In the genomic region with DNA sequence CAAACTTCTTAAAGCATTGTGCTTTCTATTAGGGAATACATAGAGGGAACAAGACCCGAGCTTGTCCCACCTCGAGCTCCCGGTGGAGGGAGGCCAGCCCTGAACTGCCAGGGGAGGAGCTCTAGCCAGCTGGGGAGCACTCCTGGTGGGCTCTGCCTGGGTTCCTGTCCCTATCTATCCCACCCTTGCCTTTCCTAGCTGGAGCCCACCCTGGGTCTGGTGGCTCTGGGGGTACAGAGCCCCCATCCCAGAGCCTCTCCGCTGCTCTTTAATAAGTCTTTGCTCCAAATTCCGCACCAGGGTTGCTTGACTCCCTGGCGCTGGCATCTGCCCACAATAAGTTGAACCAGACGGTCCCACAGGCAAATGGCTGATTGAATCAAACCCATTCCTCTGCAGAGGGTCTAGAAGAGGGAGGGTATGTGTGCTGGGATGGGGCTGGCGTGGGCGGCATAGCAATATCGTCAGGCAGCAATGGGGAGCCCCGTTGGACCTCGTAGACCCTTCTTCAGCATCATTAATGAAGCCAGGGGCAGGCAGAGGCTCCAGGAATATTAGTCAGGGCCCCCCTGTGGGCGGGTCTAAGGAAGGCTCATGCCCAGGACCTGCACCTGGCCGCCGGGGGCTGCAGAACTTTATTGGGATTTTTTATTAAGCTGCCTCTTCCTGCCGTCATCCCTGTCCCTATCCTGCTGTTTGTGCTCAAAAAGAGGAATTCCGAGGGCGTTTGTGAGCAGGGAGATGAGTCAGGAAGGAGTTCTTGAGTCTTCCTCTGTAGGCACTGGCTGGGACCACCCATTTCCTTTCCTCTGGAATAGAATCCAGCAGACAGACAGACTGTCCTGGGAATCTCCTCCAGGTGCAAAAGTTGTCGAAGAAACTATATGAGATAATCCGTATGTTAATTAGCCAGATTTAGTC, we compare ENCODE assay signal across 14 cellular contexts. TPM values are rescaled to one million over a fixed set of nuclear protein-coding genes. Genes with fewer than 3 reads are reported as not detected.
A peak's percentile ranks its signal among the peaks of the same experiment; 100 is the strongest.
DNase-seq lines count a peak whose midpoint lies in the region; ATAC-seq and TF ChIP-seq lines count a peak whose summit lies in the region.
"Had no signal": no experiment of that assay in that cellular context is flagged by ENCODE, and none has a peak within 500 bp of the region (broad histone marks: within the 10 kb centered on the region; RNA-seq: fewer than 3 reads in every experiment).

No MANE protein-coding gene starts in this region.

- H3K27ac ChIP-seq in left ventricle myocardium inferior (replicated peaks) (peak overlapping the region; percentile 54), caudate nucleus (ENCODE audit: low read depth, low read length) (peak overlapping the region; percentile 69), mesodermal cell (ENCODE audit: low read depth, low read length, severe bottlenecking) (peak overlapping the region; percentile 45), transverse colon (peak overlapping the region; percentile 46 to 68 (median 48)), prostate gland (no peak overlapping the region)
- H3K27ac ChIP-seq: uterus had no signal

- H3K9me3 ChIP-seq in left ventricle myocardium inferior (replicated peaks) = no peaks in the 10 kb centered on the region
- no peaks in the 10 kb centered on the region for H3K9me3 ChIP-seq in mesodermal cell (ENCODE audit: control insufficient read depth, low read length)
- no peaks in the 10 kb centered on the region for H3K9me3 ChIP-seq in transverse colon
- no peaks in the 10 kb centered on the region for H3K9me3 ChIP-seq in prostate gland
- H3K9me3 ChIP-seq: uterus had no signal

- intact Hi-C loops in left ventricle myocardium inferior (cut with micrococcal nuclease) (no loop called here), Right ventricle myocardium inferior (cut with DNase I) (no loop called here), transverse colon (cut with DNase I; ENCODE audit: low total_unique reads) (no loop called here), prostate gland (cut with DNase I) (no loop called here)

- no peak for ATAC-seq in Right ventricle myocardium inferior

- peak overlapping the region; percentile 56 for H3K4me3 ChIP-seq in left ventricle myocardium inferior
- H3K4me3 ChIP-seq in mesodermal cell (ENCODE audit: extremely low read depth, insufficient read depth, low read length, poor library complexity, severe bottlenecking) = no peak overlapping the region
- no peak overlapping the region for H3K4me3 ChIP-seq in transverse colon
- no peak overlapping the region for H3K4me3 ChIP-seq in prostate gland
- H3K4me3 ChIP-seq: uterus had no signal

- H3K4me1 ChIP-seq in left ventricle myocardium inferior (peaks cover 19% of the 10 kb centered on the region), mesodermal cell (ENCODE audit: control insufficient read depth, insufficient read depth, low read length, poor library complexity, severe bottlenecking) (peaks cover 9% of the 10 kb centered on the region), transverse colon (peaks cover 0 to 5% (median 0%) of the 10 kb centered on the region in 4 donors), prostate gland (replicated peaks) (no peaks in the 10 kb centered on the region)
- H3K4me1 ChIP-seq: uterus had no signal

- DNase-seq in left ventricle myocardium inferior (no peak), Right ventricle myocardium inferior (ENCODE audit: missing footprints) (no peak), caudate nucleus (lab: John Stamatoyannopoulos, UW) (peak in 2 of 61 donors; percentile 14 to 37), transverse colon (no peak), Ammon's horn (ENCODE audit: low spot score) (no peak), NCI-H748 treated with DMSO at 0.1 percent for 48 hours (lab: John Stamatoyannopoulos, UW) (no peak), prostate gland (ENCODE audit: low spot score) (no peak)
- DNase-seq: activated CD4-positive, alpha-beta T cell treated with anti-CD3 and anti-CD28 coated beads, Interleukin-2, amount 10 ng/mL, durations not matched to agents 24 days and 14 days; activated gamma-delta T cell; NCI-H82; uterus had no signal

- TF ChIP-seq POLR2A in transverse colon (IDR thresholded peaks at IDR 0.05) = no peak
- TF ChIP-seq POLR2A in prostate gland (IDR thresholded peaks at IDR 0.05) = no peak

- TF ChIP-seq CTCF in left ventricle myocardium inferior (IDR thresholded peaks at IDR 0.05; ENCODE audit: borderline replicate concordance) = no peak
- TF ChIP-seq CTCF in transverse colon (IDR thresholded peaks at IDR 0.05) = no peak
- no peak for TF ChIP-seq CTCF in prostate gland (IDR thresholded peaks at IDR 0.05)

- WGBS in mesodermal cell (ENCODE audit: insufficient coverage in 2 of 2), 2 experiments = 64% methylated on average over 14 to 17 of the region's 20 CpGs
- 55 to 65% methylated on average over 2 to 20 of the region's 20 CpGs for WGBS in transverse colon (ENCODE audit: low coverage in 1 of 2), 2 donors
- WGBS in prostate gland = 39% methylated on average over 20 of the region's 20 CpGs

- H3K36me3 ChIP-seq in left ventricle myocardium inferior (no peaks in the 10 kb centered on the region), mesodermal cell (ENCODE audit: control insufficient read depth, insufficient read depth, low read length) (no peaks in the 10 kb centered on the region), transverse colon (no peaks in the 10 kb centered on the region), prostate gland (no peaks in the 10 kb centered on the region)
- H3K36me3 ChIP-seq: uterus had no signal

- H3K27me3 ChIP-seq in left ventricle myocardium inferior (ENCODE audit: low read depth) (peaks cover 30% of the 10 kb centered on the region), transverse colon (peaks cover 8% of the 10 kb centered on the region), prostate gland (replicated peaks; ENCODE audit: insufficient read depth) (no peaks in the 10 kb centered on the region)
- H3K27me3 ChIP-seq: uterus had no signal

- in situ Hi-C loops in transverse colon (cut with MboI; ENCODE audit: low pct_ligation_motif_present in 1 of 4, low pct_unique_long_range_greater_than_20kb in 1 of 4, low sequenced_read_pairs in 3 of 4) = no loop called here

- no peak for TF ChIP-seq EP300 in transverse colon (IDR thresholded peaks at IDR 0.05; ENCODE audit: low read depth)

RNA-seq across cellular contexts. Expression of a gene that starts 38.5 kb away (rescaled TPM):
- total RNA-seq in left ventricle myocardium inferior = 12.9 TPM
- 11.7 TPM for total RNA-seq in Right ventricle myocardium inferior
- 1.8 TPM for polyA plus RNA-seq in mesodermal cell (2013, experiment 1 of 2)
- polyA plus RNA-seq in mesodermal cell (2013, experiment 2 of 2) = 1.7 TPM
- total RNA-seq in transverse colon = 10 to 100 TPM in 2 of 4 donors, 1 to 10 TPM in 2; 3.3 to 43.0 (median 12.5) TPM
- total RNA-seq in prostate gland = 10 to 100 TPM; 25.0 to 27.3 TPM
- total RNA-seq: glomerular endothelial cell had no signal

RNA-seq across cellular contexts. Expression of a gene that starts 56.3 kb away (rescaled TPM):
- total RNA-seq in left ventricle myocardium inferior = 2.3 TPM
- total RNA-seq in Right ventricle myocardium inferior = 3.6 TPM
- polyA plus RNA-seq in mesodermal cell (2013, experiment 1 of 2) = 0.44 TPM
- polyA plus RNA-seq in mesodermal cell (2013, experiment 2 of 2) = 0.56 TPM
- total RNA-seq in transverse colon = not detected
- not detected for total RNA-seq in prostate gland
- total RNA-seq: activated CD4-positive, alpha-beta T cell treated with anti-CD3 and anti-CD28 coated beads, Interleukin-2, amount 10 ng/mL, durations not matched to agents 24 days and 14 days; liver; uterus had no signal
- polyA plus RNA-seq: liver had no signal

Comparison
In these comparisons a context has a peak if more than half of its experiments do, and no peak if none do; other contexts are left out.
1. H3K27ac ChIP-seq: peak in left ventricle myocardium inferior (single experiment), caudate nucleus (single experiment), mesodermal cell (single experiment) and transverse colon (4 of 4); none in prostate gland (0 of 2).